Comparison of ENCODE assay signal across 2 cellular contexts in the genomic region with DNA sequence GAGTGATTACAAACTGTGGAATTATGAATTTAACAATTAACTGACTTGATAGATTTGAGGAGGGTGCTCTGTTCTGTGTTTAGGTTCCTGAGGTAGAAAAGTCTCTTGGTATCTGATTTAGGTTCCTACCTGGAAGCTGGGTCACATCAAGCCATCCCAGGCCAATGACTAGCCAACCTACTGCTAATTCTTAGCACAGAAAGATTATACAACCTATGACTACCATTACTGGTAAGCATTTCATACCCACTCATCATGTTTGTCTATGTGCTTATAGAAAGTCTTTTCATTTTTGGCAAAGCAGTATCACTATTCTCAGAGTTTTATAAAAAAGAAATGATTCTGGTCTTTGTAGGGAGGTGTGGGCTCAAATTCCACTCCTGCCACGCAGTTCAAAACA.
TF ChIP-seq lines count a peak whose summit lies in the region.

No MANE protein-coding gene starts in this region.

TF ChIP-seq in SK-N-SH, 30 proteins besides CTCF, POLR2A, EP300 and RAD21 (continued from another document):
- TF ChIP-seq, protein P1, sequence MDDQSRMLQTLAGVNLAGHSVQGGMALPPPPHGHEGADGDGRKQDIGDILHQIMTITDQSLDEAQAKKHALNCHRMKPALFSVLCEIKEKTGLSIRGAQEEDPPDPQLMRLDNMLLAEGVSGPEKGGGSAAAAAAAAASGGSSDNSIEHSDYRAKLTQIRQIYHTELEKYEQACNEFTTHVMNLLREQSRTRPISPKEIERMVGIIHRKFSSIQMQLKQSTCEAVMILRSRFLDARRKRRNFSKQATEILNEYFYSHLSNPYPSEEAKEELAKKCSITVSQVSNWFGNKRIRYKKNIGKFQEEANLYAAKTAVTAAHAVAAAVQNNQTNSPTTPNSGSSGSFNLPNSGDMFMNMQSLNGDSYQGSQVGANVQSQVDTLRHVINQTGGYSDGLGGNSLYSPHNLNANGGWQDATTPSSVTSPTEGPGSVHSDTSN (IDR thresholded peaks at IDR 0.05) = no peak
- TF ChIP-seq MEF2A (IDR thresholded peaks at IDR 0.05; ENCODE audit: borderline replicate concordance, low read depth) (no peak), GATA2 (CRISPR knock-in tag; IDR thresholded peaks at IDR 0.05) (no peak), YY1 (IDR thresholded peaks at IDR 0.05; ENCODE audit: low read depth) (no peak)
- TF ChIP-seq, protein P2, sequence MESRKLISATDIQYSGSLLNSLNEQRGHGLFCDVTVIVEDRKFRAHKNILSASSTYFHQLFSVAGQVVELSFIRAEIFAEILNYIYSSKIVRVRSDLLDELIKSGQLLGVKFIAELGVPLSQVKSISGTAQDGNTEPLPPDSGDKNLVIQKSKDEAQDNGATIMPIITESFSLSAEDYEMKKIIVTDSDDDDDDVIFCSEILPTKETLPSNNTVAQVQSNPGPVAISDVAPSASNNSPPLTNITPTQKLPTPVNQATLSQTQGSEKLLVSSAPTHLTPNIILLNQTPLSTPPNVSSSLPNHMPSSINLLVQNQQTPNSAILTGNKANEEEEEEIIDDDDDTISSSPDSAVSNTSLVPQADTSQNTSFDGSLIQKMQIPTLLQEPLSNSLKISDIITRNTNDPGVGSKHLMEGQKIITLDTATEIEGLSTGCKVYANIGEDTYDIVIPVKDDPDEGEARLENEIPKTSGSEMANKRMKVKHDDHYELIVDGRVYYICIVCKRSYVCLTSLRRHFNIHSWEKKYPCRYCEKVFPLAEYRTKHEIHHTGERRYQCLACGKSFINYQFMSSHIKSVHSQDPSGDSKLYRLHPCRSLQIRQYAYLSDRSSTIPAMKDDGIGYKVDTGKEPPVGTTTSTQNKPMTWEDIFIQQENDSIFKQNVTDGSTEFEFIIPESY (IDR thresholded peaks at IDR 0.05; ENCODE audit: borderline replicate concordance, low read depth) = no peak
- TF ChIP-seq, protein P3, sequence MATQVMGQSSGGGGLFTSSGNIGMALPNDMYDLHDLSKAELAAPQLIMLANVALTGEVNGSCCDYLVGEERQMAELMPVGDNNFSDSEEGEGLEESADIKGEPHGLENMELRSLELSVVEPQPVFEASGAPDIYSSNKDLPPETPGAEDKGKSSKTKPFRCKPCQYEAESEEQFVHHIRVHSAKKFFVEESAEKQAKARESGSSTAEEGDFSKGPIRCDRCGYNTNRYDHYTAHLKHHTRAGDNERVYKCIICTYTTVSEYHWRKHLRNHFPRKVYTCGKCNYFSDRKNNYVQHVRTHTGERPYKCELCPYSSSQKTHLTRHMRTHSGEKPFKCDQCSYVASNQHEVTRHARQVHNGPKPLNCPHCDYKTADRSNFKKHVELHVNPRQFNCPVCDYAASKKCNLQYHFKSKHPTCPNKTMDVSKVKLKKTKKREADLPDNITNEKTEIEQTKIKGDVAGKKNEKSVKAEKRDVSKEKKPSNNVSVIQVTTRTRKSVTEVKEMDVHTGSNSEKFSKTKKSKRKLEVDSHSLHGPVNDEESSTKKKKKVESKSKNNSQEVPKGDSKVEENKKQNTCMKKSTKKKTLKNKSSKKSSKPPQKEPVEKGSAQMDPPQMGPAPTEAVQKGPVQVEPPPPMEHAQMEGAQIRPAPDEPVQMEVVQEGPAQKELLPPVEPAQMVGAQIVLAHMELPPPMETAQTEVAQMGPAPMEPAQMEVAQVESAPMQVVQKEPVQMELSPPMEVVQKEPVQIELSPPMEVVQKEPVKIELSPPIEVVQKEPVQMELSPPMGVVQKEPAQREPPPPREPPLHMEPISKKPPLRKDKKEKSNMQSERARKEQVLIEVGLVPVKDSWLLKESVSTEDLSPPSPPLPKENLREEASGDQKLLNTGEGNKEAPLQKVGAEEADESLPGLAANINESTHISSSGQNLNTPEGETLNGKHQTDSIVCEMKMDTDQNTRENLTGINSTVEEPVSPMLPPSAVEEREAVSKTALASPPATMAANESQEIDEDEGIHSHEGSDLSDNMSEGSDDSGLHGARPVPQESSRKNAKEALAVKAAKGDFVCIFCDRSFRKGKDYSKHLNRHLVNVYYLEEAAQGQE (IDR thresholded peaks at IDR 0.05; ENCODE audit: low read depth, low read length) = no peak

TF ChIP-seq in SK-N-SH treated with all-trans-retinoic acid at 6 μM for 48 hours, 23 proteins besides CTCF, POLR2A, EP300 and RAD21 (continued from another document):
- TF ChIP-seq, protein P4, sequence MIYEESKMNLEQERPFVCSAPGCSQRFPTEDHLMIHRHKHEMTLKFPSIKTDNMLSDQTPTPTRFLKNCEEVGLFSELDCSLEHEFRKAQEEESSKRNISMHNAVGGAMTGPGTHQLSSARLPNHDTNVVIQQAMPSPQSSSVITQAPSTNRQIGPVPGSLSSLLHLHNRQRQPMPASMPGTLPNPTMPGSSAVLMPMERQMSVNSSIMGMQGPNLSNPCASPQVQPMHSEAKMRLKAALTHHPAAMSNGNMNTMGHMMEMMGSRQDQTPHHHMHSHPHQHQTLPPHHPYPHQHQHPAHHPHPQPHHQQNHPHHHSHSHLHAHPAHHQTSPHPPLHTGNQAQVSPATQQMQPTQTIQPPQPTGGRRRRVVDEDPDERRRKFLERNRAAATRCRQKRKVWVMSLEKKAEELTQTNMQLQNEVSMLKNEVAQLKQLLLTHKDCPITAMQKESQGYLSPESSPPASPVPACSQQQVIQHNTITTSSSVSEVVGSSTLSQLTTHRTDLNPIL (CRISPR knock-in tag; IDR thresholded peaks at IDR 0.05; ENCODE audit: low read depth) = no peak
- TF ChIP-seq ISL1 (CRISPR knock-in tag; IDR thresholded peaks at IDR 0.05) (no peak), PPARA (CRISPR knock-in tag; IDR thresholded peaks at IDR 0.05; ENCODE audit: borderline replicate concordance) (no peak), OSR1 (CRISPR knock-in tag; IDR thresholded peaks at IDR 0.05) (no peak), ARNTL (CRISPR knock-in tag; IDR thresholded peaks at IDR 0.05; ENCODE audit: borderline replicate concordance, low read depth) (no peak), CSDC2 (CRISPR knock-in tag; IDR thresholded peaks at IDR 0.05) (no peak), ZC3H10 (CRISPR knock-in tag; IDR thresholded peaks at IDR 0.05) (no peak)
- TF ChIP-seq, protein P5, sequence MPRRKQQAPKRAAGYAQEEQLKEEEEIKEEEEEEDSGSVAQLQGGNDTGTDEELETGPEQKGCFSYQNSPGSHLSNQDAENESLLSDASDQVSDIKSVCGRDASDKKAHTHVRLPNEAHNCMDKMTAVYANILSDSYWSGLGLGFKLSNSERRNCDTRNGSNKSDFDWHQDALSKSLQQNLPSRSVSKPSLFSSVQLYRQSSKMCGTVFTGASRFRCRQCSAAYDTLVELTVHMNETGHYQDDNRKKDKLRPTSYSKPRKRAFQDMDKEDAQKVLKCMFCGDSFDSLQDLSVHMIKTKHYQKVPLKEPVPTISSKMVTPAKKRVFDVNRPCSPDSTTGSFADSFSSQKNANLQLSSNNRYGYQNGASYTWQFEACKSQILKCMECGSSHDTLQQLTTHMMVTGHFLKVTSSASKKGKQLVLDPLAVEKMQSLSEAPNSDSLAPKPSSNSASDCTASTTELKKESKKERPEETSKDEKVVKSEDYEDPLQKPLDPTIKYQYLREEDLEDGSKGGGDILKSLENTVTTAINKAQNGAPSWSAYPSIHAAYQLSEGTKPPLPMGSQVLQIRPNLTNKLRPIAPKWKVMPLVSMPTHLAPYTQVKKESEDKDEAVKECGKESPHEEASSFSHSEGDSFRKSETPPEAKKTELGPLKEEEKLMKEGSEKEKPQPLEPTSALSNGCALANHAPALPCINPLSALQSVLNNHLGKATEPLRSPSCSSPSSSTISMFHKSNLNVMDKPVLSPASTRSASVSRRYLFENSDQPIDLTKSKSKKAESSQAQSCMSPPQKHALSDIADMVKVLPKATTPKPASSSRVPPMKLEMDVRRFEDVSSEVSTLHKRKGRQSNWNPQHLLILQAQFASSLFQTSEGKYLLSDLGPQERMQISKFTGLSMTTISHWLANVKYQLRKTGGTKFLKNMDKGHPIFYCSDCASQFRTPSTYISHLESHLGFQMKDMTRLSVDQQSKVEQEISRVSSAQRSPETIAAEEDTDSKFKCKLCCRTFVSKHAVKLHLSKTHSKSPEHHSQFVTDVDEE (CRISPR knock-in tag; IDR thresholded peaks at IDR 0.05) = no peak
